In genomic region chr1:100352267-100353072, GRCh38 we compare ENCODE assay signal across 1 cellular context.
A peak's percentile ranks its signal among the peaks of the same experiment; 100 is the strongest.
TF ChIP-seq lines count a peak whose summit lies in the region.

Gene CDC14A, plus strand, starts transcription at chr1:100352506. Its CDS starts 449 bp downstream, at chr1:100352955.

TF ChIP-seq in K562, 482 proteins besides CTCF, POLR2A, EP300 and RAD21 (continued from another document and continues in another):
- no peak for TF ChIP-seq BRF1 (IDR thresholded peaks at IDR 0.05; ENCODE audit: borderline replicate concordance, extremely low read depth, insufficient read length)
- TF ChIP-seq ZNF347 (CRISPR knock-in tag; IDR thresholded peaks at IDR 0.05; ENCODE audit: low read depth), result no peak
- no peak for TF ChIP-seq YBX1 (IDR thresholded peaks at IDR 0.05)
- TF ChIP-seq MCM3 (IDR thresholded peaks at IDR 0.05), result no peak
- no peak for TF ChIP-seq ZNF561 (CRISPR knock-in tag; conservative IDR thresholded peaks at IDR 0.05)
- no peak for TF ChIP-seq USF2 (CRISPR knock-in tag; IDR thresholded peaks at IDR 0.05)
- 0 out of 2 replicates have a peak, but pooled peaks have one; percentile 13 for TF ChIP-seq HIVEP1 (CRISPR knock-in tag; IDR thresholded peaks at IDR 0.05)
- 0 out of 2 replicates have a peak, but pooled peaks have one; percentile 26 for TF ChIP-seq FOXM1 (IDR thresholded peaks at IDR 0.05; ENCODE audit: low read depth)
- no peak for TF ChIP-seq FOXM1 (CRISPR knock-in tag; IDR thresholded peaks at IDR 0.05; ENCODE audit: low read depth)
- no peak for TF ChIP-seq KAT8 (IDR thresholded peaks at IDR 0.05; ENCODE audit: low read depth)
- no peak for TF ChIP-seq KLF13 (tag; IDR thresholded peaks at IDR 0.05; ENCODE audit: borderline replicate concordance, low read depth)
- no peak for TF ChIP-seq E2F4 (CRISPR knock-in tag; IDR thresholded peaks at IDR 0.05; ENCODE audit: low read depth)
- no peak for TF ChIP-seq GTF3C2 (IDR thresholded peaks at IDR 0.05; ENCODE audit: borderline replicate concordance, extremely low read depth, insufficient read length)
- TF ChIP-seq KLF10 (CRISPR knock-in tag; IDR thresholded peaks at IDR 0.05), result no peak
- peak; percentile 53 for TF ChIP-seq EP400 (IDR thresholded peaks at IDR 0.05)
- peak in 1 of 2 experiments; percentile 87; a peak in 3 of 4 replicates for TF ChIP-seq MAZ (CRISPR knock-in tag; conservative IDR thresholded peaks at IDR 0.05 in 1 of 2, IDR thresholded peaks at IDR 0.05 in 1 of 2)
- TF ChIP-seq HNRNPLL (IDR thresholded peaks at IDR 0.05; ENCODE audit: low read depth, low read length, poor library complexity, severe bottlenecking), result peak; percentile 27
- TF ChIP-seq PBX2 (CRISPR knock-in tag; IDR thresholded peaks at IDR 0.05; ENCODE audit: low read depth), result no peak
- TF ChIP-seq PBX2 (tag; conservative IDR thresholded peaks at IDR 0.05; ENCODE audit: low read depth), result no peak
- TF ChIP-seq MEF2A (IDR thresholded peaks at IDR 0.05; ENCODE audit: control insufficient read depth, low read depth, low read length), result no peak
- no peak; the same call in 1 of the 2 replicates for TF ChIP-seq ZNF740 (CRISPR knock-in tag; IDR thresholded peaks at IDR 0.05)
- TF ChIP-seq ZNF740 (tag; IDR thresholded peaks at IDR 0.05), result no peak
- TF ChIP-seq ZNF395 (CRISPR knock-in tag; IDR thresholded peaks at IDR 0.05), result no peak
- TF ChIP-seq ZNF717 (CRISPR knock-in tag; IDR thresholded peaks at IDR 0.05), result no peak
- no peak for TF ChIP-seq ZBTB12 (CRISPR knock-in tag; IDR thresholded peaks at IDR 0.05)
- TF ChIP-seq CREB1 (IDR thresholded peaks at IDR 0.05), result no peak
- no peak for TF ChIP-seq CREB1 (CRISPR knock-in tag; IDR thresholded peaks at IDR 0.05)
- no peak for TF ChIP-seq HNRNPUL1 (IDR thresholded peaks at IDR 0.05; ENCODE audit: low read length)
- TF ChIP-seq SMC3 (conservative IDR thresholded peaks at IDR 0.05; ENCODE audit: insufficient read depth, low read depth, low read length), result no peak
- TF ChIP-seq REST (CRISPR knock-in tag; IDR thresholded peaks at IDR 0.05; ENCODE audit: low read depth), result no peak
- no peak for TF ChIP-seq DACH1 (IDR thresholded peaks at IDR 0.05; ENCODE audit: partially characterized antibody)
- no peak for TF ChIP-seq ESRRB (CRISPR knock-in tag; IDR thresholded peaks at IDR 0.05; ENCODE audit: borderline replicate concordance)
- no peak for TF ChIP-seq MYBL2 (IDR thresholded peaks at IDR 0.05; ENCODE audit: low read depth)
- no peak for TF ChIP-seq MYBL2 (CRISPR knock-in tag; IDR thresholded peaks at IDR 0.05; ENCODE audit: borderline replicate concordance)
- TF ChIP-seq NFIC (IDR thresholded peaks at IDR 0.05), result 0 out of 2 replicates have a peak, but pooled peaks have one; percentile 11
- TF ChIP-seq MYNN (IDR thresholded peaks at IDR 0.05), result peak; percentile 100
- peak; percentile 99 for TF ChIP-seq MYNN (CRISPR knock-in tag; IDR thresholded peaks at IDR 0.05)
- no peak for TF ChIP-seq SETDB1 (IDR thresholded peaks at IDR 0.05; ENCODE audit: low read length)
- TF ChIP-seq HSF4 (CRISPR knock-in tag; IDR thresholded peaks at IDR 0.05; ENCODE audit: borderline replicate concordance), result no peak
- TF ChIP-seq ZNF699 (CRISPR knock-in tag; IDR thresholded peaks at IDR 0.05; ENCODE audit: insufficient replicate concordance), result no peak
- no peak for TF ChIP-seq KDM4B (IDR thresholded peaks at IDR 0.05; ENCODE audit: borderline replicate concordance in 2 of 2, low read depth in 1 of 2)
- no peak for TF ChIP-seq ZBTB26 (CRISPR knock-in tag; IDR thresholded peaks at IDR 0.05)
- no peak for TF ChIP-seq FOXA1 (IDR thresholded peaks at IDR 0.05; ENCODE audit: borderline replicate concordance)
- TF ChIP-seq ZNF57 (CRISPR knock-in tag; IDR thresholded peaks at IDR 0.05), result no peak
- TF ChIP-seq TARDBP (IDR thresholded peaks at IDR 0.05), result no peak
- TF ChIP-seq KAT2B (IDR thresholded peaks at IDR 0.05; ENCODE audit: low read depth, low read length), result no peak
- TF ChIP-seq ATF7 (IDR thresholded peaks at IDR 0.05), result peak; percentile 30; the same call in 1 of the 2 replicates
- no peak for TF ChIP-seq ZNF311 (CRISPR knock-in tag; IDR thresholded peaks at IDR 0.05)
- TF ChIP-seq RCOR1 (IDR thresholded peaks at IDR 0.05; ENCODE audit: borderline replicate concordance in 1 of 2, low read depth in 2 of 2, low read length in 2 of 2), result no peak
- TF ChIP-seq ARID2 (IDR thresholded peaks at IDR 0.05), result no peak
- peak in 1 of 2 experiments; percentile 67; a peak in 2 of 4 replicates for TF ChIP-seq MNT (conservative IDR thresholded peaks at IDR 0.05)
